Comparison of ENCODE assay signal across 12 cellular contexts in genomic region chr11:126992065-126992803, GRCh38. TPM values are rescaled to one million over a fixed set of nuclear protein-coding genes. Genes with fewer than 3 reads are reported as not detected.
DNase-seq lines count a peak whose midpoint lies in the region; FAIRE-seq and TF ChIP-seq lines count a peak whose summit lies in the region.
"Had no signal": no experiment of that assay in that cellular context is flagged by ENCODE, and none has a peak within 500 bp of the region (broad histone marks: within the 10 kb centered on the region; RNA-seq: fewer than 3 reads in every experiment).

No MANE protein-coding gene starts in this region.

- peak; percentile 85 for DNase-seq in AG20443 (ENCODE audit: low spot score)
- peak; percentile 98 for DNase-seq in NCI-H226
- peak; percentile 96 for DNase-seq in dedifferentiated amniotic fluid mesenchymal stem cell (ENCODE audit: extremely low spot score)
- DNase-seq in myocyte (ENCODE audit: low read depth) = peak; percentile 65
- no peak for DNase-seq in stimulated activated CD4-positive, alpha-beta T cell treated with anti-CD3 and anti-CD28 coated beads, Interleukin-12 subunit alpha, Interleukin-12 subunit beta, amount 100 ng/mL, for 4 hours
- no peak for DNase-seq in middle frontal gyrus (ENCODE audit: extremely low spot score, low spot score)
- DNase-seq in NCI-H510A (lab: John Stamatoyannopoulos, UW) = no peak
- DNase-seq in GM12892 (ENCODE audit: insufficient read length) = no peak
- DNase-seq: CD4-positive, alpha-beta memory T cell had no signal

- FAIRE-seq in GM12892 (lab: Jason Lieb, UNC) = no peak
- FAIRE-seq: endothelial cell of umbilical vein, islet of Langerhans had no signal

- no peak for TF ChIP-seq POLR2A in GM12892 (IDR thresholded peaks at IDR 0.05; ENCODE audit: low read depth, low read length)

RNA-seq across cellular contexts. Expression of gene KIRREL3, which starts 8.3 kb away (rescaled TPM):
- 1.6 and 2.1 TPM in 2 replicates for total RNA-seq in myocyte
- polyA plus RNA-seq in myocyte (2012) = 6.8 TPM
- not detected for polyA plus RNA-seq in GM12892 (2012; ENCODE audit: missing spikeins)
- total RNA-seq: CD4-positive, alpha-beta memory T cell; endothelial cell of umbilical vein; T-helper 2 cell treated with Interferon-gamma antibody and Interleukin-4, amounts not matched to agents 100 ng/mL and 5 ng/mL, for 36 hours had no signal
- polyA plus RNA-seq: CD4-positive, alpha-beta memory T cell; endothelial cell of umbilical vein had no signal

Comparison
In these comparisons a context has a peak if more than half of its experiments do, and no peak if none do; other contexts are left out.
1. DNase-seq: peak in AG20443 (single experiment), NCI-H226 (single experiment), dedifferentiated amniotic fluid mesenchymal stem cell (single experiment) and myocyte (single experiment); none in stimulated activated CD4-positive, alpha-beta T cell treated with anti-CD3 and anti-CD28 coated beads, Interleukin-12 subunit alpha, Interleukin-12 subunit beta, amount 100 ng/mL, for 4 hours (single experiment), middle frontal gyrus (single experiment), NCI-H510A (single experiment) and GM12892 (single experiment).